In genomic region chr15:69661871-69662667, GRCh38 we compare ENCODE assay signal across 30 cellular contexts.
"Had no signal": no experiment of that assay in that cellular context is flagged by ENCODE, and none has a peak within 500 bp of the region (broad histone marks: within the 10 kb centered on the region; RNA-seq: fewer than 3 reads in every experiment).

No MANE protein-coding gene starts in this region.

- DNase-seq: activated CD4-positive, alpha-beta T cell treated with anti-CD3 and anti-CD28 coated beads for 48 hours; activated CD4-positive, alpha-beta T cell treated with anti-CD3 and anti-CD28 coated beads, Interleukin-2, amount 50 U/mL, for 48 hours; activated effector memory CD4-positive, alpha-beta T cell treated with Interleukin-2 at 50 U/mL for 16 hours; activated naive CD4-positive, alpha-beta T cell treated with Interleukin-2 at 50 U/mL for 16 hours; activated T-cell treated with anti-CD3 and anti-CD28 coated beads, Interleukin-2, amount 50 U/mL, for 72 hours; anterior cingulate cortex; dermis blood vessel endothelial cell; effector CD4-positive, alpha-beta T cell; foreskin keratinocyte; heart right ventricle; kidney glomerular epithelial cell; lower lobe of right lung; mesenchymal stem cell; natural killer cell; stimulated activated CD4-positive, alpha-beta T cell treated with anti-CD3 and anti-CD28 coated beads, Interleukin-12 subunit alpha, Interleukin-12 subunit beta, amount 100 ng/mL, for 4 hours; stimulated activated CD4-positive, alpha-beta T cell treated with anti-CD3 and anti-CD28 coated beads, Interleukin-4, amount 100 ng/mL, for 24 hours; stimulated activated naive B cell treated with anti-CD40 and anti-IgM and Interleukin-4, amounts not matched to agents 10 μg/mL and 1 μg/mL and 100 μg/mL, for 72 hours; stomach; thyroid gland; upper lobe of right lung; WERI-Rb-1 had no signal

- H3K27me3 Mint-ChIP-seq: activated naive CD8-positive, alpha-beta T cell; central memory CD8-positive, alpha-beta T cell had no signal

- ATAC-seq: activated CD4-positive, CD25-positive, alpha-beta regulatory T cell treated with anti-CD3 and anti-CD28 coated beads, Interleukin-2, amount 50 U/mL, for 24 hours; activated T-cell treated with anti-CD3 and anti-CD28 coated beads, Interleukin-2, amount 50 U/mL, for 72 hours; foreskin keratinocyte; heart right ventricle; left lobe of liver; lower lobe of right lung; natural killer cell; right lobe of liver; stimulated activated naive B cell treated with anti-CD40 and anti-IgM and Interleukin-4, amounts not matched to agents 10 μg/mL and 1 μg/mL and 100 μg/mL, for 72 hours; upper lobe of right lung had no signal

- H3K9me3 Mint-ChIP-seq: activated T-cell treated with anti-CD3 and anti-CD28 coated beads, Interleukin-2, amount 50 U/mL, for 72 hours; central memory CD8-positive, alpha-beta T cell; natural killer cell; neural progenitor cell; stimulated activated naive B cell treated with anti-CD40 and anti-IgM and Interleukin-4, amounts not matched to agents 10 μg/mL and 1 μg/mL and 100 μg/mL, for 72 hours had no signal

- H3K27ac ChIP-seq: esophagus muscularis mucosa, foreskin keratinocyte, heart right ventricle, lower lobe of right lung, neural progenitor cell, right lobe of liver, skin epidermis, stomach, thyroid gland, upper lobe of right lung, WERI-Rb-1 had no signal

- H3K4me1 ChIP-seq: foreskin keratinocyte, right lobe of liver, thyroid gland had no signal

- H3K27me3 ChIP-seq: neural progenitor cell, right lobe of liver, thyroid gland, upper lobe of right lung had no signal

- H3K4me2 ChIP-seq: neural progenitor cell had no signal

- H3K4me3 ChIP-seq: esophagus muscularis mucosa, heart right ventricle, lower lobe of right lung, neural progenitor cell, right lobe of liver, skin epidermis, stomach, thyroid gland, upper lobe of right lung had no signal

- H3K9ac ChIP-seq: neural progenitor cell had no signal

- H3K36me3 Mint-ChIP-seq: activated naive CD8-positive, alpha-beta T cell; natural killer cell; neural progenitor cell; stimulated activated naive B cell treated with anti-CD40 and anti-IgM and Interleukin-4, amounts not matched to agents 10 μg/mL and 1 μg/mL and 100 μg/mL, for 72 hours had no signal

- H2AFZ ChIP-seq: neural progenitor cell had no signal

- H3K36me3 ChIP-seq: esophagus muscularis mucosa, heart right ventricle, lower lobe of right lung, neural progenitor cell, right lobe of liver, stomach, thyroid gland, upper lobe of right lung, WERI-Rb-1 had no signal

- H3K4me3 Mint-ChIP-seq: activated naive CD8-positive, alpha-beta T cell; activated T-cell treated with anti-CD3 and anti-CD28 coated beads, Interleukin-2, amount 50 U/mL, for 72 hours; central memory CD8-positive, alpha-beta T cell; natural killer cell; neural progenitor cell; stimulated activated naive B cell treated with anti-CD40 and anti-IgM and Interleukin-4, amounts not matched to agents 10 μg/mL and 1 μg/mL and 100 μg/mL, for 72 hours had no signal

- H3K9me3 ChIP-seq: esophagus muscularis mucosa, heart right ventricle, lower lobe of right lung, right lobe of liver, stomach, thyroid gland, upper lobe of right lung had no signal

- H3K27ac Mint-ChIP-seq: activated naive CD8-positive, alpha-beta T cell; activated T-cell treated with anti-CD3 and anti-CD28 coated beads, Interleukin-2, amount 50 U/mL, for 72 hours; natural killer cell; progenitor cell of endocrine pancreas; stimulated activated naive B cell treated with anti-CD40 and anti-IgM and Interleukin-4, amounts not matched to agents 10 μg/mL and 1 μg/mL and 100 μg/mL, for 72 hours had no signal
